Comparison of ENCODE assay signal across 15 cellular contexts in the genomic region with DNA sequence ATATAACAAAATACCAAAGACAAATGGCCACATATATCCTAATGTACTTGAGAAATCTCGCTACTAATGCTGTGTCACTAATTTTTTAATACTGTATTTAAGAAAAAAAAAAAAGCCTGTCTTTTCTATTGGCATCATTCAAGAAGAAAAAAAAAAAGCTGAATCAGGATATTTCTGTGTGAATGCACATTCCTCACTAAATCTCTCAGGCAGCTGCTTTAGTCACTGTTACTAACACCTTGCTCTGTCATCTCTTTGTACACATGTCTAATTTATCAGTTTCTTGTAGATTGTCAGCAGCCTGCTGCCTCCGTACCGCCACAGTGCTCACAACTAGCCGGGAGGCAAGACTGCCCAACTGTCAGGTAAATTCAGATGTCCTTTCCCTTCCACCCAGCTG.
"Had no signal": no experiment of that assay in that cellular context is flagged by ENCODE, and none has a peak within 500 bp of the region (broad histone marks: within the 10 kb centered on the region; RNA-seq: fewer than 3 reads in every experiment).

No MANE protein-coding gene starts in this region.

- H3K4me1 ChIP-seq: ascending aorta, colonic mucosa, left lung had no signal

- ATAC-seq: activated CD8-positive, alpha-beta T cell treated with anti-CD3 and anti-CD28 coated beads, Interleukin-2, amount 10 ng/mL, durations not matched to agents 7 days and 5 days; left lung had no signal

- H3K27me3 ChIP-seq: ascending aorta, cardiac muscle cell, colonic mucosa, left lung, ovary, transverse colon had no signal

- DNase-seq: activated CD4-positive, alpha-beta T cell treated with anti-CD3 and anti-CD28 coated beads for 48 hours; activated CD8-positive, alpha-beta T cell treated with anti-CD3 and anti-CD28 coated beads, Interleukin-2, amount 10 ng/mL, durations not matched to agents 7 days and 5 days; activated naive CD4-positive, alpha-beta T cell; colonic mucosa; effector CD4-positive, alpha-beta T cell; erythroblast; left lung; ovary; T-helper 1 cell; transverse colon had no signal

- H3K27ac Mint-ChIP-seq: activated CD8-positive, alpha-beta T cell treated with anti-CD3 and anti-CD28 coated beads, Interleukin-2, amount 10 ng/mL, durations not matched to agents 7 days and 5 days; activated T-helper 1 cell treated with anti-CD3 and anti-CD28 coated beads, Interleukin-12 subunit alpha, Interleukin-12 subunit beta, Interleukin-2, Interleukin-4 antibody, amounts not matched to agents 30 ng/mL and 10 ng/mL and 1 ng/mL, durations not matched to agents 14 hours and 24 hours and 36 hours; memory B cell had no signal

- H3K27me3 Mint-ChIP-seq: memory B cell had no signal

- H3K9me3 Mint-ChIP-seq: activated T-helper 1 cell treated with anti-CD3 and anti-CD28 coated beads, Interleukin-12 subunit alpha, Interleukin-12 subunit beta, Interleukin-2, Interleukin-4 antibody, amounts not matched to agents 30 ng/mL and 10 ng/mL and 1 ng/mL, durations not matched to agents 14 hours and 24 hours and 36 hours; memory B cell had no signal

- H3K4me3 ChIP-seq: ascending aorta, cardiac muscle cell, colonic mucosa, left lung, ovary, transverse colon had no signal

- H3K27ac ChIP-seq: ascending aorta, cardiac muscle cell, colonic mucosa, left lung, ovary, transverse colon had no signal

- H3K36me3 Mint-ChIP-seq: memory B cell had no signal

- FAIRE-seq: small intestine had no signal

- H3K4me1 Mint-ChIP-seq: memory B cell had no signal

- H3K4me3 Mint-ChIP-seq: activated CD8-positive, alpha-beta T cell treated with anti-CD3 and anti-CD28 coated beads, Interleukin-2, amount 10 ng/mL, durations not matched to agents 7 days and 5 days; activated T-helper 1 cell treated with anti-CD3 and anti-CD28 coated beads, Interleukin-12 subunit alpha, Interleukin-12 subunit beta, Interleukin-2, Interleukin-4 antibody, amounts not matched to agents 30 ng/mL and 10 ng/mL and 1 ng/mL, durations not matched to agents 14 hours and 24 hours and 36 hours; memory B cell had no signal

- H3K36me3 ChIP-seq: ascending aorta, cardiac muscle cell, colonic mucosa, left lung, ovary, transverse colon had no signal

- H3K9me3 ChIP-seq: ascending aorta, colonic mucosa, left lung, ovary, transverse colon had no signal
